1 cellular context compared by ENCODE assay signal in the genomic region with DNA sequence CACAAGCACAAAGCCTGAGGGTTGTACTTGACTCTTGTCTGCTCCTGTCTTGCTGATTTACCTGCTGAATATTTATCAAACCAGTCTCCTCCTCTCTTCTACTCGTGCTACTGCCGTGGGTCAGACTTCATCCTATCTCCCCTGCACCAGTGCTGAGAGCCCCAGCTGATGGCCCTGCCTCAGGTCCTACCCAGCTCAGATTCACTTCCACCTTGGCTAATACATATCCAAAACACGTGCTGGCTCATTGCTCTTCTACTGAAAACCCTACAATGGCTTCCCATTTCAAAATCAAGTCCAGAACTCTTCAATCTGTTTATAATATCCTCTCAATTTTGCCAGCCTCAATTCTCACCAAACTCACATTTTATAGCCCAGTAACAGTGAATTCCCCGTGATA.
TF ChIP-seq lines count a peak whose summit lies in the region.

No MANE protein-coding gene starts in this region.

TF ChIP-seq in K562, 482 proteins besides CTCF, POLR2A, EP300 and RAD21 (continued from another document):
- TF ChIP-seq, protein P1, sequence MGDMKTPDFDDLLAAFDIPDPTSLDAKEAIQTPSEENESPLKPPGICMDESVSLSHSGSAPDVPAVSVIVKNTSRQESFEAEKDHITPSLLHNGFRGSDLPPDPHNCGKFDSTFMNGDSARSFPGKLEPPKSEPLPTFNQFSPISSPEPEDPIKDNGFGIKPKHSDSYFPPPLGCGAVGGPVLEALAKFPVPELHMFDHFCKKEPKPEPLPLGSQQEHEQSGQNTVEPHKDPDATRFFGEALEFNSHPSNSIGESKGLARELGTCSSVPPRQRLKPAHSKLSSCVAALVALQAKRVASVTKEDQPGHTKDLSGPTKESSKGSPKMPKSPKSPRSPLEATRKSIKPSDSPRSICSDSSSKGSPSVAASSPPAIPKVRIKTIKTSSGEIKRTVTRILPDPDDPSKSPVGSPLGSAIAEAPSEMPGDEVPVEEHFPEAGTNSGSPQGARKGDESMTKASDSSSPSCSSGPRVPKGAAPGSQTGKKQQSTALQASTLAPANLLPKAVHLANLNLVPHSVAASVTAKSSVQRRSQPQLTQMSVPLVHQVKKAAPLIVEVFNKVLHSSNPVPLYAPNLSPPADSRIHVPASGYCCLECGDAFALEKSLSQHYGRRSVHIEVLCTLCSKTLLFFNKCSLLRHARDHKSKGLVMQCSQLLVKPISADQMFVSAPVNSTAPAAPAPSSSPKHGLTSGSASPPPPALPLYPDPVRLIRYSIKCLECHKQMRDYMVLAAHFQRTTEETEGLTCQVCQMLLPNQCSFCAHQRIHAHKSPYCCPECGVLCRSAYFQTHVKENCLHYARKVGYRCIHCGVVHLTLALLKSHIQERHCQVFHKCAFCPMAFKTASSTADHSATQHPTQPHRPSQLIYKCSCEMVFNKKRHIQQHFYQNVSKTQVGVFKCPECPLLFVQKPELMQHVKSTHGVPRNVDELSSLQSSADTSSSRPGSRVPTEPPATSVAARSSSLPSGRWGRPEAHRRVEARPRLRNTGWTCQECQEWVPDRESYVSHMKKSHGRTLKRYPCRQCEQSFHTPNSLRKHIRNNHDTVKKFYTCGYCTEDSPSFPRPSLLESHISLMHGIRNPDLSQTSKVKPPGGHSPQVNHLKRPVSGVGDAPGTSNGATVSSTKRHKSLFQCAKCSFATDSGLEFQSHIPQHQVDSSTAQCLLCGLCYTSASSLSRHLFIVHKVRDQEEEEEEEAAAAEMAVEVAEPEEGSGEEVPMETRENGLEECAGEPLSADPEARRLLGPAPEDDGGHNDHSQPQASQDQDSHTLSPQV (IDR thresholded peaks at IDR 0.05): no peak
- no peak for TF ChIP-seq NFYB (IDR thresholded peaks at IDR 0.05; ENCODE audit: extremely low read depth, insufficient read length)
- no peak for TF ChIP-seq KAT8 (IDR thresholded peaks at IDR 0.05; ENCODE audit: low read depth)
- TF ChIP-seq TAF1 (IDR thresholded peaks at IDR 0.05; ENCODE audit: control insufficient read depth, extremely low read depth, insufficient read depth, low read length, severe bottlenecking): no peak
- TF ChIP-seq NBN (IDR thresholded peaks at IDR 0.05; ENCODE audit: low read depth): no peak
- no peak for TF ChIP-seq ZBTB17 (CRISPR knock-in tag; IDR thresholded peaks at IDR 0.05)
- no peak for TF ChIP-seq ZNF217 (CRISPR knock-in tag; IDR thresholded peaks at IDR 0.05)
- no peak for TF ChIP-seq MEF2A (IDR thresholded peaks at IDR 0.05; ENCODE audit: control insufficient read depth, low read depth, low read length)
- no peak for TF ChIP-seq TARDBP (IDR thresholded peaks at IDR 0.05)
